Comparison of ENCODE assay signal across 23 cellular contexts in the genomic region with DNA sequence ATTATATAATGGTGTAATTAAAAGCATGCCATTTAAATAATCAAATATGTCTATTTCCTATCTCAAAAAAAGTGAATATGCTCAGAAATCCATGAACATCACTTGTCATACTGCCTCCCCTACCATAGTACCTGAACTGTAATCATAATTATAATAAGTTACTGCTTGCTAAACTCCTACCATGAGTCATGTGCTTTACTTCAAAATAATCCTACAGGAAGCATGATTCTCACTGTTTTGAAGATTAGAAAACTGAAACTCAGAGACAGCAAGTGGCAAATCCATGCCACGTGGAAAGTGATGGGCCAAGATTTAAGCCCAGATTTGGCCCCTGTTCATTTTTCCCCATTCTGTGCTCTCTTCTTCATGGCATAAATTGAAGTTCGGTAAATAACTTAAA.
"Had no signal": no experiment of that assay in that cellular context is flagged by ENCODE, and none has a peak within 500 bp of the region (broad histone marks: within the 10 kb centered on the region; RNA-seq: fewer than 3 reads in every experiment).

No MANE protein-coding gene starts in this region.

- H3K4me3 ChIP-seq: adrenal gland, SK-N-MC had no signal

- DNase-seq: activated CD4-positive, alpha-beta T cell treated with anti-CD3 and anti-CD28 coated beads for 48 hours; activated CD4-positive, alpha-beta T cell treated with anti-CD3 and anti-CD28 coated beads, Interleukin-2, amount 50 U/mL, for 4 hours; activated CD4-positive, CD25-positive, alpha-beta regulatory T cell treated with anti-CD3 and anti-CD28 coated beads, Interleukin-2, amount 50 U/mL, for 72 hours; activated CD8-positive, alpha-beta memory T cell treated with anti-CD3 and anti-CD28 coated beads, Interleukin-2, amount 50 U/mL, for 48 hours; activated CD8-positive, alpha-beta T cell treated with anti-CD3 and anti-CD28 coated beads, Interleukin-2, amount 10 ng/mL, durations not matched to agents 7 days and 5 days; activated naive CD4-positive, alpha-beta T cell treated with anti-CD3 and anti-CD28 coated beads, Interleukin-2, amount 50 U/mL, for 16 hours; activated naive CD8-positive, alpha-beta T cell treated with anti-CD3 and anti-CD28 coated beads, Interleukin-2, amount 10 ng/mL, durations not matched to agents 7 days and 5 days; activated T-cell treated with anti-CD3 and anti-CD28 coated beads, Interleukin-2, amount 50 U/mL, for 1 hour; adrenal gland; aorta; KG1; NCI-H1105 treated with DMSO at 0.1 percent for 48 hours; NCI-H1436 treated with DMSO at 0.1 percent for 48 hours; NCI-H187; NCI-H2081; NCI-H510A; NCI-H526 treated with DMSO at 0.1 percent for 48 hours; NCI-H82; RPMI8226; T-cell; T-helper 2 cell; T1000 had no signal
